ENCODE assay signal across 28 cellular contexts in the genomic region with DNA sequence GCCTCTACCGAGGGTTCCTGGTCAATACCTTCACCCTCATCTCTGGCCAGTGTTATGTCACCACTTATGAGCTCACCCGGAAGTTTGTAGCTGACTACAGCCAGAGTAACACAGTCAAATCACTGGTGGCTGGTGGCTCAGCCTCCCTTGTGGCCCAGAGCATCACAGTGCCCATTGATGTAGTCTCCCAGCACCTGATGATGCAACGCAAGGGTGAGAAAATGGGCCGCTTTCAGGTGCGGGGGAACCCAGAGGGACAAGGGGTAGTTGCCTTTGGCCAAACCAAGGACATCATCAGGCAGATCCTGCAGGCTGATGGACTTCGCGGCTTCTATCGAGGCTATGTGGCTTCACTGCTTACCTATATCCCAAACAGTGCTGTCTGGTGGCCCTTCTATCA. TPM values are rescaled to one million over a fixed set of nuclear protein-coding genes. Genes with fewer than 3 reads are reported as not detected.
DNase-seq lines count a peak whose midpoint lies in the region; ATAC-seq and TF ChIP-seq lines count a peak whose summit lies in the region.
"Had no signal": no experiment of that assay in that cellular context is flagged by ENCODE, and none has a peak within 500 bp of the region (broad histone marks: within the 10 kb centered on the region; RNA-seq: fewer than 3 reads in every experiment).

No MANE protein-coding gene starts in this region.

- no peak overlapping the region for H3K9ac ChIP-seq in H9 (ENCODE audit: extremely low read depth, insufficient read length, low read length)

- H3K23me2 ChIP-seq in H9 (ENCODE audit: insufficient read length, low read depth, low read length, poor library complexity, severe bottlenecking) = no peaks in the 10 kb centered on the region

- H3K79me2 ChIP-seq in H9 (ENCODE audit: insufficient read depth, low read length) = peaks cover 13% of the 10 kb centered on the region; the same call in 1 of the 2 replicates

- H2BK15ac ChIP-seq in H9 (ENCODE audit: low read depth, low read length) = no peak overlapping the region

- no peak overlapping the region for H2BK5ac ChIP-seq in H9 (ENCODE audit: insufficient read length, low read length)

- H3T11ph ChIP-seq in H9 (ENCODE audit: low read length) = no peak overlapping the region

- peak; percentile 27 to 52 for ATAC-seq in activated T-cell treated with anti-CD3 and anti-CD28 coated beads, Interleukin-2, amount 50 U/mL, for 72 hours (replicated peaks in 1 of 2)
- ATAC-seq in activated T-helper 17 cell treated with anti-CD3 and anti-CD28 coated beads, Interleukin-2, amount 50 U/mL, for 72 hours (replicated peaks) = peak; percentile 37
- ATAC-seq in GM19023 (IDR thresholded peaks at IDR 0.05; ENCODE audit: unreplicated experiment) = no peak
- ATAC-seq: naive thymus-derived CD4-positive, alpha-beta T cell had no signal

- H3K27me3 ChIP-seq in H9 (ENCODE audit: insufficient read depth, low read length) (no peaks in the 10 kb centered on the region), MG63 (no peaks in the 10 kb centered on the region)
- H3K27me3 ChIP-seq: ascending aorta; BLaER1 treated with 17β-estradiol and CSF1 and Interleukin-3, amounts not matched to agents 10 nM and 100 nM; cardiac muscle cell; colonic mucosa; SJCRH30 had no signal

- H4K8ac ChIP-seq in H9 (replicated peaks; ENCODE audit: insufficient read length, low read depth, low read length) = no peak overlapping the region

- peak overlapping the region; percentile 89 for H3K27ac Mint-ChIP-seq in activated T-cell treated with anti-CD3 and anti-CD28 coated beads, Interleukin-2, amount 50 U/mL, for 72 hours
- peak overlapping the region in 2 of 3 experiments; percentile 29 to 76; a peak in 4 of 7 replicates for H3K27ac Mint-ChIP-seq in H9
- peak overlapping the region; percentile 97 for H3K27ac Mint-ChIP-seq in activated T-helper 17 cell treated with anti-CD3 and anti-CD28 coated beads, Interleukin-2, amount 50 U/mL, for 72 hours
- H3K27ac Mint-ChIP-seq: mesothelial cell of epicardium had no signal

- no peak overlapping the region for H3K18ac ChIP-seq in H9 (ENCODE audit: insufficient read length, low read depth, low read length)

- no peak overlapping the region for H3K14ac ChIP-seq in H9 (ENCODE audit: insufficient read depth, low read length)

- H4K20me1 ChIP-seq in H9 (ENCODE audit: control insufficient read depth, insufficient read depth, insufficient read length) = no peaks in the 10 kb centered on the region

- no CpG with 5 or more reads among the region's 8 CpGs for WGBS in H9 (ENCODE audit: extremely low coverage, insufficient read length, low lambda C conversion rate)

- H3K4me2 ChIP-seq in H9 (ENCODE audit: insufficient read depth, insufficient read length, low read length) = no peak overlapping the region

- H3K4me1 Mint-ChIP-seq in activated T-cell treated with anti-CD3 and anti-CD28 coated beads, Interleukin-2, amount 50 U/mL, for 72 hours (ENCODE audit: low read depth) = peaks cover 14% of the 10 kb centered on the region
- H3K4me1 Mint-ChIP-seq in H9 = peaks cover 9 to 22% of the 10 kb centered on the region in 2 experiments
- peaks cover 42% of the 10 kb centered on the region for H3K4me1 Mint-ChIP-seq in activated T-helper 17 cell treated with anti-CD3 and anti-CD28 coated beads, Interleukin-2, amount 50 U/mL, for 72 hours
- H3K4me1 Mint-ChIP-seq: mesothelial cell of epicardium had no signal

- no peak overlapping the region for H2BK20ac ChIP-seq in H9 (ENCODE audit: low read depth, low read length, poor library complexity, severe bottlenecking)

- no peak overlapping the region for H3K56ac ChIP-seq in H9 (ENCODE audit: insufficient read length, low read depth, low read length)

- H3K27me3 Mint-ChIP-seq in activated T-cell treated with anti-CD3 and anti-CD28 coated beads, Interleukin-2, amount 50 U/mL, for 72 hours (ENCODE audit: low read depth) = no peaks in the 10 kb centered on the region
- no peaks in the 10 kb centered on the region for H3K27me3 Mint-ChIP-seq in H9 (ENCODE audit: low read depth)
- H3K27me3 Mint-ChIP-seq in activated T-helper 17 cell treated with anti-CD3 and anti-CD28 coated beads, Interleukin-2, amount 50 U/mL, for 72 hours = no peaks in the 10 kb centered on the region
- H3K27me3 Mint-ChIP-seq: naive thymus-derived CD4-positive, alpha-beta T cell had no signal

- H3K23ac ChIP-seq in H9 (ENCODE audit: insufficient read length, low read depth, low read length) = no peak overlapping the region

- H3K36me3 Mint-ChIP-seq in activated T-cell treated with anti-CD3 and anti-CD28 coated beads, Interleukin-2, amount 50 U/mL, for 72 hours (ENCODE audit: insufficient read depth in 2 of 2) = peaks cover 20 to 32% of the 10 kb centered on the region in 2 donors
- H3K36me3 Mint-ChIP-seq in H9 (ENCODE audit: insufficient read depth in 1 of 3, low read depth in 3 of 3) = peaks cover 7 to 45% (median 19%) of the 10 kb centered on the region in 3 experiments; a peak in 6 of 7 replicates
- no peaks in the 10 kb centered on the region for H3K36me3 Mint-ChIP-seq in activated T-helper 17 cell treated with anti-CD3 and anti-CD28 coated beads, Interleukin-2, amount 50 U/mL, for 72 hours (ENCODE audit: low read depth)
- H3K36me3 Mint-ChIP-seq: mesothelial cell of epicardium had no signal

- H4K5ac ChIP-seq in H9 (ENCODE audit: insufficient read length, low read depth, low read length) = no peak overlapping the region

- no peak overlapping the region for H3K4me3 ChIP-seq in MG63
- H3K4me3 ChIP-seq: ascending aorta; BLaER1 treated with 17β-estradiol and CSF1 and Interleukin-3, amounts not matched to agents 10 nM and 100 nM; cardiac muscle cell; colonic mucosa; HAP-1; SJCRH30; skin epidermis had no signal

- no peak overlapping the region for H2BK12ac ChIP-seq in H9 (ENCODE audit: insufficient read length, low read depth, low read length)

- no peak overlapping the region for H2AK5ac ChIP-seq in H9 (ENCODE audit: insufficient read length, low read length)

- H4K91ac ChIP-seq in H9 (ENCODE audit: insufficient read length, low read depth, low read length) = no peak overlapping the region

- H3K9me3 ChIP-seq in H9 (ENCODE audit: control insufficient read depth, low read depth, low read length) (no peaks in the 10 kb centered on the region), MG63 (no peaks in the 10 kb centered on the region)
- H3K9me3 ChIP-seq: ascending aorta; BLaER1 treated with 17β-estradiol and CSF1 and Interleukin-3, amounts not matched to agents 10 nM and 100 nM; colonic mucosa; HAP-1; SJCRH30 had no signal

- H3K4me3 Mint-ChIP-seq in activated T-cell treated with anti-CD3 and anti-CD28 coated beads, Interleukin-2, amount 50 U/mL, for 72 hours = no peak overlapping the region
- H3K4me3 Mint-ChIP-seq in H9 = no peak overlapping the region; a peak in 1 of 5 replicates
- no peak overlapping the region for H3K4me3 Mint-ChIP-seq in activated T-helper 17 cell treated with anti-CD3 and anti-CD28 coated beads, Interleukin-2, amount 50 U/mL, for 72 hours
- H3K4me3 Mint-ChIP-seq: mesothelial cell of epicardium had no signal

- H3K4me1 ChIP-seq in H9 (ENCODE audit: insufficient read depth, low read length) = 0 out of 2 replicates have a peak, but pooled peaks cover 3% of the 10 kb centered on the region
- H3K4me1 ChIP-seq: colonic mucosa had no signal

- H3K79me1 ChIP-seq in H9 (ENCODE audit: insufficient read depth, low read depth, low read length, poor library complexity, severe bottlenecking) = peaks cover 17% of the 10 kb centered on the region

- no peak for TF ChIP-seq CTCF in H9 (conservative IDR thresholded peaks at IDR 0.05)

- intact Hi-C loops in posterior vena cava (cut with DNase I) = no loop called here

- no peak overlapping the region for H3K27ac ChIP-seq in H9 (ENCODE audit: insufficient read length, low read depth, low read length)
- H3K27ac ChIP-seq: ascending aorta, cardiac muscle cell, colonic mucosa, SJCRH30 had no signal

- H2BK120ac ChIP-seq in H9 (ENCODE audit: low read depth, low read length, poor library complexity, severe bottlenecking) = no peak overlapping the region

- H3K4ac ChIP-seq in H9 (ENCODE audit: low read depth, low read length) = no peak overlapping the region

- H3K36me3 ChIP-seq in MG63 = peaks cover 39% of the 10 kb centered on the region
- H3K36me3 ChIP-seq: cardiac muscle cell had no signal

- H3K9me3 Mint-ChIP-seq in activated T-cell treated with anti-CD3 and anti-CD28 coated beads, Interleukin-2, amount 50 U/mL, for 72 hours = no peaks in the 10 kb centered on the region
- no peaks in the 10 kb centered on the region for H3K9me3 Mint-ChIP-seq in H9
- no peaks in the 10 kb centered on the region for H3K9me3 Mint-ChIP-seq in activated T-helper 17 cell treated with anti-CD3 and anti-CD28 coated beads, Interleukin-2, amount 50 U/mL, for 72 hours
- H3K9me3 Mint-ChIP-seq: mesothelial cell of epicardium; naive thymus-derived CD4-positive, alpha-beta T cell had no signal

- DNase-seq in activated T-cell treated with anti-CD3 and anti-CD28 coated beads, Interleukin-2, amount 50 U/mL, for 72 hours = no peak
- DNase-seq in activated T-cell treated with anti-CD3 and anti-CD28 coated beads for 4 hours (no peak), H9 (no peak), posterior vena cava (ENCODE audit: low spot score) (peak; percentile 61), MG63 (no peak)
- DNase-seq: activated CD4-positive, CD25-positive, alpha-beta regulatory T cell treated with anti-CD3 and anti-CD28 coated beads, Interleukin-2, amount 50 U/mL, for 72 hours; activated CD8-positive, alpha-beta memory T cell treated with anti-CD3 and anti-CD28 coated beads, Interleukin-2, amount 50 U/mL, for 4 hours; Calu3; colonic mucosa; DND-41; effector CD8-positive, alpha-beta T cell; erythroblast; glutamatergic neuron; MM.1S; naive thymus-derived CD4-positive, alpha-beta T cell; NCI-H2029; NCI-H526 treated with DMSO at 0.1 percent for 48 hours; SJCRH30; trophoblast cell had no signal

- no peak overlapping the region for H2AFZ ChIP-seq in H9 (ENCODE audit: low read length)

RNA-seq across cellular contexts. Expression of a gene that starts 6.2 kb away (rescaled TPM):
- 10 to 100 TPM; 52.3 to 71.0 TPM for total RNA-seq in activated T-cell treated with anti-CD3 and anti-CD28 coated beads, Interleukin-2, amount 50 U/mL, for 72 hours
- total RNA-seq in H9 (2021) = 40.2 and 47.4 TPM in 2 replicates
- 10 to 100 TPM; 23.5 to 38.1 TPM for total RNA-seq in activated T-helper 17 cell treated with anti-CD3 and anti-CD28 coated beads, Interleukin-2, amount 50 U/mL, for 72 hours
- 10 to 100 TPM; 16.1 to 21.2 TPM for total RNA-seq in posterior vena cava
- total RNA-seq in MG63 (2014; rRNA removed; shearing (Covaris generic); ENCODE audit: low replicate concordance) = 12.7 and 13.1 TPM in 2 replicates

RNA-seq across cellular contexts. Expression of a gene that starts 12.7 kb away (rescaled TPM):
- 100 to 1,000 TPM; 122 to 127 TPM for total RNA-seq in activated T-cell treated with anti-CD3 and anti-CD28 coated beads, Interleukin-2, amount 50 U/mL, for 72 hours
- total RNA-seq in H9 (2021) (136 and 143 TPM in 2 replicates), posterior vena cava (10 to 100 TPM; 31.8 to 34.6 TPM)
- total RNA-seq in activated T-helper 17 cell treated with anti-CD3 and anti-CD28 coated beads, Interleukin-2, amount 50 U/mL, for 72 hours = 10 to 100 TPM; 85.6 to 87.3 TPM
- total RNA-seq in MG63 (2014; rRNA removed; shearing (Covaris generic); ENCODE audit: low replicate concordance) = 161 and 219 TPM in 2 replicates

RNA-seq across cellular contexts. Expression of a gene that starts 41.9 kb away (rescaled TPM):
- total RNA-seq in activated T-cell treated with anti-CD3 and anti-CD28 coated beads, Interleukin-2, amount 50 U/mL, for 72 hours = 1 to 10 TPM; 6.8 to 7.4 TPM
- total RNA-seq in H9 (2021) (2.4 and 3.0 TPM in 2 replicates), posterior vena cava (under 1 TPM in 1 of 2 donors, not detected in 1; 0.71 TPM)
- total RNA-seq in activated T-helper 17 cell treated with anti-CD3 and anti-CD28 coated beads, Interleukin-2, amount 50 U/mL, for 72 hours = 1 to 10 TPM; 3.2 to 6.8 TPM
- 2.3 TPM in 1 of 2 replicates, not detected in the other for total RNA-seq in MG63 (2014; rRNA removed; shearing (Covaris generic); ENCODE audit: low replicate concordance)

RNA-seq across cellular contexts. Expression of a gene that starts 46.7 kb away (rescaled TPM):
- total RNA-seq in activated T-cell treated with anti-CD3 and anti-CD28 coated beads, Interleukin-2, amount 50 U/mL, for 72 hours = 10 to 100 TPM; 63.7 to 80.3 TPM
- total RNA-seq in H9 (2021) = 11.1 and 11.8 TPM in 2 replicates
- total RNA-seq in activated T-helper 17 cell treated with anti-CD3 and anti-CD28 coated beads, Interleukin-2, amount 50 U/mL, for 72 hours = 10 to 100 TPM in 1 of 2 donors, 1 to 10 TPM in 1; 1.8 to 17.6 TPM
- 1 to 10 TPM; 5.8 to 8.0 TPM for total RNA-seq in posterior vena cava
- 0.49 TPM in 1 of 2 replicates, not detected in the other for total RNA-seq in MG63 (2014; rRNA removed; shearing (Covaris generic); ENCODE audit: low replicate concordance)
- total RNA-seq: HT1080 had no signal

RNA-seq across cellular contexts. Expression of a gene that starts 47.8 kb away (rescaled TPM):
- total RNA-seq in activated T-cell treated with anti-CD3 and anti-CD28 coated beads, Interleukin-2, amount 50 U/mL, for 72 hours = 10 to 100 TPM in 1 of 2 donors, 1 to 10 TPM in 1; 9.6 to 10.4 TPM
- total RNA-seq in H9 (2021) (14.6 and 15.8 TPM in 2 replicates), posterior vena cava (1 to 10 TPM in 1 of 2 donors, under 1 TPM in 1; 0.43 to 1.9 TPM)
- 10 to 100 TPM in 1 of 2 donors, 1 to 10 TPM in 1; 8.0 to 10.9 TPM for total RNA-seq in activated T-helper 17 cell treated with anti-CD3 and anti-CD28 coated beads, Interleukin-2, amount 50 U/mL, for 72 hours
- 0.59 TPM in 1 of 2 replicates, not detected in the other for total RNA-seq in MG63 (2014; rRNA removed; shearing (Covaris generic); ENCODE audit: low replicate concordance)
- total RNA-seq: ascending aorta had no signal
